In genomic region chr14:72503696-72504368, GRCh38 we compare ENCODE assay signal across 19 cellular contexts.
DNase-seq lines count a peak whose midpoint lies in the region; ATAC-seq, FAIRE-seq and TF ChIP-seq lines count a peak whose summit lies in the region.
"Had no signal": no experiment of that assay in that cellular context is flagged by ENCODE, and none has a peak within 500 bp of the region (broad histone marks: within the 10 kb centered on the region; RNA-seq: fewer than 3 reads in every experiment).

No MANE protein-coding gene starts in this region.

- H3K9ac ChIP-seq in IMR-90 (ENCODE audit: low read depth, low read length) (no peak overlapping the region), astrocyte (ENCODE audit: low read length) (no peak overlapping the region)

- no TSS peak for BruUV-seq in IMR-90 (replicated peaks; lab: Mats Ljungman, UMichigan)

- no peak overlapping the region for H2AK9ac ChIP-seq in IMR-90 (replicated peaks; ENCODE audit: low read depth, low read length, poor library complexity)

- no peak overlapping the region for H3K4ac ChIP-seq in IMR-90 (ENCODE audit: low read depth, low read length)

- no peak overlapping the region for H2AFZ ChIP-seq in IMR-90 (replicated peaks; ENCODE audit: low read length, poor library complexity)
- H2AFZ ChIP-seq in astrocyte (ENCODE audit: low read depth, low read length), result no peak overlapping the region
- H2AFZ ChIP-seq: PC-9 had no signal

- H2AK5ac ChIP-seq in IMR-90 (ENCODE audit: low read depth, low read length), result no peak overlapping the region

- TF ChIP-seq RAD21 in IMR-90 (IDR thresholded peaks at IDR 0.05; ENCODE audit: low read length), result no peak

- no peaks in the 10 kb centered on the region for H4K20me1 ChIP-seq in IMR-90 (ENCODE audit: insufficient read depth, low read length)
- no peaks in the 10 kb centered on the region for H4K20me1 ChIP-seq in astrocyte (ENCODE audit: insufficient read depth, low read length)

- H4K8ac ChIP-seq in IMR-90 (ENCODE audit: low read depth in 2 of 2, low read length in 2 of 2), result no peak overlapping the region

- H4K91ac ChIP-seq in IMR-90 (ENCODE audit: insufficient read depth, low read depth, low read length), result no peak overlapping the region

- peaks cover 3% of the 10 kb centered on the region for H3K4me1 Mint-ChIP-seq in astrocyte (ENCODE audit: low read depth, unreplicated experiment)
- H3K4me1 Mint-ChIP-seq in activated CD4-positive, alpha-beta T cell treated with anti-CD3 and anti-CD28 coated beads, Interleukin-2, amount 10 ng/mL, durations not matched to agents 24 days and 14 days, result peaks cover 2% of the 10 kb centered on the region
- H3K4me1 Mint-ChIP-seq: CD14-positive monocyte had no signal

- no peak overlapping the region for H2BK120ac ChIP-seq in IMR-90 (ENCODE audit: low read depth, low read length)

- H3K23ac ChIP-seq in IMR-90 (ENCODE audit: low read depth, low read length), result no peak overlapping the region

- intact Hi-C loops in IMR-90 (cut with micrococcal nuclease), result no loop called here
- intact Hi-C loops in activated CD4-positive, alpha-beta T cell treated with anti-CD3 and anti-CD28 coated beads, Interleukin-2, amount 10 ng/mL, durations not matched to agents 24 days and 14 days (cut with micrococcal nuclease), result no loop called here

- no peak overlapping the region for H3K4me3 ChIP-seq in IMR-90 (ENCODE audit: insufficient read depth, low read depth, low read length)
- H3K4me3 ChIP-seq in astrocyte (ENCODE audit: insufficient read depth, low read depth, low read length), result no peak overlapping the region
- H3K4me3 ChIP-seq: PC-9 had no signal

- no CpG with 5 or more reads among the region's 2 CpGs for WGBS in IMR-90 (ENCODE audit: extremely low coverage in 2 of 2, insufficient read length in 1 of 2), 2 experiments

- 0 out of 2 replicates have a peak, but pooled peaks cover 1% of the 10 kb centered on the region for H3K9me3 ChIP-seq in IMR-90 (ENCODE audit: control insufficient read depth, insufficient read depth, low read length)
- H3K9me3 ChIP-seq in astrocyte (ENCODE audit: insufficient read depth, low read depth, low read length), result no peaks in the 10 kb centered on the region

- POLR2A ChIA-PET in IMR-90 (lab: Charles Lee; ENCODE audit: unreplicated experiment), result no interaction called here

- no peak for ATAC-seq in IMR-90 (ENCODE audit: low read depth)
- no peak for ATAC-seq in GM19463 (IDR thresholded peaks at IDR 0.05; ENCODE audit: unreplicated experiment)

- peaks cover 5% of the 10 kb centered on the region for H3K9me3 Mint-ChIP-seq in astrocyte (ENCODE audit: unreplicated experiment)
- peaks cover 9% of the 10 kb centered on the region for H3K9me3 Mint-ChIP-seq in activated CD4-positive, alpha-beta T cell treated with anti-CD3 and anti-CD28 coated beads, Interleukin-2, amount 10 ng/mL, durations not matched to agents 24 days and 14 days

- peaks cover 16% of the 10 kb centered on the region for H3K27me3 ChIP-seq in IMR-90 (ENCODE audit: control insufficient read depth, insufficient read depth, low read length)
- H3K27me3 ChIP-seq in astrocyte (ENCODE audit: insufficient read depth, low read length), result no peaks in the 10 kb centered on the region

- no peak overlapping the region for H3K18ac ChIP-seq in IMR-90 (ENCODE audit: low read depth, low read length)

- H3K4me2 ChIP-seq in IMR-90 (ENCODE audit: low read depth, low read length) (no peak overlapping the region), astrocyte (ENCODE audit: low read length) (no peak overlapping the region)
- H3K4me2 ChIP-seq: PC-9 had no signal

- H3K27ac Mint-ChIP-seq in astrocyte (ENCODE audit: unreplicated experiment), result no peak overlapping the region
- H3K27ac Mint-ChIP-seq in activated CD4-positive, alpha-beta T cell treated with anti-CD3 and anti-CD28 coated beads, Interleukin-2, amount 10 ng/mL, durations not matched to agents 24 days and 14 days, result no peak overlapping the region
- H3K27ac Mint-ChIP-seq: CD14-positive monocyte had no signal

- TF ChIP-seq CTCF in IMR-90 (conservative IDR thresholded peaks at IDR 0.05; ENCODE audit: low read depth, low read length), result no peak
- TF ChIP-seq CTCF in astrocyte (IDR thresholded peaks at IDR 0.05; ENCODE audit: insufficient read depth, low read depth, low read length), result no peak

- H2BK20ac ChIP-seq in IMR-90 (ENCODE audit: low read depth, low read length), result no peak overlapping the region

- H3K4me1 ChIP-seq in IMR-90 (ENCODE audit: control insufficient read depth, insufficient read depth, low read length) (no peaks in the 10 kb centered on the region), astrocyte (ENCODE audit: insufficient read depth, low read length) (no peaks in the 10 kb centered on the region)

- no peak overlapping the region for H3K56ac ChIP-seq in IMR-90 (ENCODE audit: extremely low read depth, insufficient read depth, low read length)

- no peaks in the 10 kb centered on the region for H3K79me1 ChIP-seq in IMR-90 (ENCODE audit: low read depth in 1 of 2, low read length in 2 of 2)

- H3K36me3 ChIP-seq in IMR-90 (ENCODE audit: control insufficient read depth, insufficient read depth, low read length), result no peaks in the 10 kb centered on the region
- no peaks in the 10 kb centered on the region for H3K36me3 ChIP-seq in astrocyte (ENCODE audit: insufficient read depth, low read length)

- no peak overlapping the region for H2BK15ac ChIP-seq in IMR-90 (ENCODE audit: low read depth, low read length)

- no peak overlapping the region for H3K14ac ChIP-seq in IMR-90 (replicated peaks; ENCODE audit: low read depth, low read length)

- no peak overlapping the region for H4K5ac ChIP-seq in IMR-90 (ENCODE audit: low read depth, low read length)

- no peak overlapping the region for H3K27ac ChIP-seq in IMR-90 (ENCODE audit: insufficient read depth, low read length)
- no peak overlapping the region for H3K27ac ChIP-seq in astrocyte (ENCODE audit: low read depth, low read length)
- H3K27ac ChIP-seq: PC-9 had no signal

- TF ChIP-seq POLR2A in IMR-90 (IDR thresholded peaks at IDR 0.05; ENCODE audit: low read depth, low read length), result no peak

- no peaks in the 10 kb centered on the region for H3K9me1 ChIP-seq in IMR-90 (ENCODE audit: insufficient read depth, low read length)

- peak; percentile 26 for FAIRE-seq in astrocyte (lab: Jason Lieb, UNC)
- FAIRE-seq: A204.1, G401.6, H1 had no signal

- in situ Hi-C loops in IMR-90 (cut with MboI; ENCODE audit: low sequenced_read_pairs) (no loop called here), ACHN (cut with HindIII; ENCODE audit: low pct_ligation_motif_present, low pct_unique_long_range_greater_than_20kb, low sequenced_read_pairs) (no loop called here)

- dilution Hi-C loops in IMR-90 (cut with HindIII; ENCODE audit: low sequenced_read_pairs, unreplicated experiment), result no loop called here

- no peaks in the 10 kb centered on the region for H3K79me2 ChIP-seq in astrocyte (ENCODE audit: insufficient read depth, low read length)

- H3K36me3 Mint-ChIP-seq in astrocyte (ENCODE audit: low read depth, unreplicated experiment), result peaks cover 3% of the 10 kb centered on the region
- H3K36me3 Mint-ChIP-seq in activated CD4-positive, alpha-beta T cell treated with anti-CD3 and anti-CD28 coated beads, Interleukin-2, amount 10 ng/mL, durations not matched to agents 24 days and 14 days (ENCODE audit: low read depth), result peaks cover 9% of the 10 kb centered on the region
- H3K36me3 Mint-ChIP-seq: CD14-positive monocyte had no signal

- no peak overlapping the region for H3K4me3 Mint-ChIP-seq in astrocyte (ENCODE audit: unreplicated experiment)
- no peak overlapping the region for H3K4me3 Mint-ChIP-seq in activated CD4-positive, alpha-beta T cell treated with anti-CD3 and anti-CD28 coated beads, Interleukin-2, amount 10 ng/mL, durations not matched to agents 24 days and 14 days
- H3K4me3 Mint-ChIP-seq: CD14-positive monocyte had no signal

- CTCF ChIA-PET in IMR-90 (lab: Yijun Ruan, JAX), result interaction anchor here (1.9 kb wide), 1 partner anchor 10 kb away, joined by 9 read pairs; no protein-coding TSS in a partner anchor

- H3K27me3 Mint-ChIP-seq in astrocyte (ENCODE audit: low read depth, unreplicated experiment), result peaks cover 13% of the 10 kb centered on the region
- peaks cover 10% of the 10 kb centered on the region for H3K27me3 Mint-ChIP-seq in activated CD4-positive, alpha-beta T cell treated with anti-CD3 and anti-CD28 coated beads, Interleukin-2, amount 10 ng/mL, durations not matched to agents 24 days and 14 days

- no peak overlapping the region for H2BK5ac ChIP-seq in IMR-90 (ENCODE audit: low read depth, low read length, poor library complexity, severe bottlenecking)

- peak; percentile 42 for DNase-seq in EH (ENCODE audit: low read depth)
- peak; percentile 23 for DNase-seq in IMR-90
- DNase-seq in astrocyte (ENCODE audit: low read depth), result peak; percentile 47
- DNase-seq in islet precursor cell, result peak; percentile 28
- DNase-seq in activated CD4-positive, alpha-beta T cell treated with anti-CD3 and anti-CD28 coated beads, Interleukin-2, amount 10 ng/mL, durations not matched to agents 24 days and 14 days, result no peak
- DNase-seq in ACHN, result no peak
- DNase-seq in middle frontal gyrus (ENCODE audit: extremely low spot score, low spot score), result no peak
- DNase-seq: DMS53, NCI-H146, NCI-H2081 treated with DMSO at 0.1 percent for 48 hours, NCI-H226, NCI-H526 treated with DMSO at 0.1 percent for 48 hours, PC-9, SHP77 had no signal

TF ChIP-seq in IMR-90, 13 proteins besides CTCF, POLR2A, EP300 and RAD21:
- 0 out of 2 replicates have a peak, but pooled peaks have one; percentile 20 for TF ChIP-seq FOS (IDR thresholded peaks at IDR 0.05; ENCODE audit: low read depth, low read length)
- TF ChIP-seq RCOR1 (IDR thresholded peaks at IDR 0.05; ENCODE audit: insufficient replicate concordance, low read length), result no peak

Comparison
In these comparisons a context has a peak if more than half of its experiments do, and no peak if none do; other contexts are left out.
1. DNase-seq: peak in EH (single experiment), IMR-90 (single experiment), astrocyte (single experiment) and islet precursor cell (single experiment); none in activated CD4-positive, alpha-beta T cell treated with anti-CD3 and anti-CD28 coated beads, Interleukin-2, amount 10 ng/mL, durations not matched to agents 24 days and 14 days (single experiment), ACHN (single experiment) and middle frontal gyrus (single experiment).